In the genomic region with DNA sequence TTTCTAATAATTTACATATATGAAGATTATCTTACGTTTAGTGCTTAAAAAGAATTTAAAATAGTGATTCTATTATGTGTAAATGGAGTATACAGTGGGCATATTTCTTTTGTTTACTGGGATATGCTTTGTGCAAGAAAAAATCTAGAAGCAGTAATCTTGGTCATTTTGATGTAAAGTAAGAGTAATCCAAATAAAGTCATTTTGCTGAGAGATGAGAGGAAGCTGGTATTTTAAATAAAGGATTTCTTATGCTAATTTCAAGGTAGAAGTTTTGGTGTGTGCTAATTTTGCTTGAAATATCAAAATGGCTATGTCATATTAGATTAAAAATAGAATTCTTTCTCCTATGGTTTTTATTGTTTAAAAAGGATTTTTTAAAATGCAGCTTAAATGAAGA, we compare ENCODE assay signal across 16 cellular contexts.
DNase-seq lines count a peak whose midpoint lies in the region; ATAC-seq, FAIRE-seq and TF ChIP-seq lines count a peak whose summit lies in the region.
"Had no signal": no experiment of that assay in that cellular context is flagged by ENCODE, and none has a peak within 500 bp of the region (broad histone marks: within the 10 kb centered on the region; RNA-seq: fewer than 3 reads in every experiment).

No MANE protein-coding gene starts in this region.

- H3K27ac ChIP-seq in left ventricle myocardium inferior (replicated peaks) (peak overlapping the region; percentile 73), endothelial cell of umbilical vein (ENCODE audit: insufficient read depth, low read depth, low read length) (no peak overlapping the region), psoas muscle (peak overlapping the region; percentile 79), uterus (peak overlapping the region; percentile 86 to 96)
- H3K27ac ChIP-seq: C4-2B had no signal

- no peak overlapping the region for H3K4me3 ChIP-seq in left ventricle myocardium inferior
- H3K4me3 ChIP-seq in endothelial cell of umbilical vein (replicated peaks in 1 of 3; ENCODE audit: insufficient read depth in 1 of 3, low read depth in 1 of 3, low read length in 3 of 3) = no peak overlapping the region
- peak overlapping the region; percentile 57 for H3K4me3 ChIP-seq in psoas muscle
- H3K4me3 ChIP-seq in uterus = no peak overlapping the region

- TF ChIP-seq CTCF in left ventricle myocardium inferior (IDR thresholded peaks at IDR 0.05; ENCODE audit: borderline replicate concordance) (no peak), endothelial cell of umbilical vein (IDR thresholded peaks at IDR 0.05; ENCODE audit: extremely low read depth in 1 of 2, insufficient read depth in 1 of 2, low read depth in 1 of 2, low read length in 2 of 2) (no peak), psoas muscle (IDR thresholded peaks at IDR 0.05) (no peak), uterus (IDR thresholded peaks at IDR 0.05) (no peak)

- DNase-seq in left ventricle myocardium inferior (no peak), Right ventricle myocardium superior (no peak), endothelial cell of umbilical vein (ENCODE audit: low read depth, low spot score) (peak; percentile 14), psoas muscle (no peak), uterus (no peak), posterior vena cava (ENCODE audit: low spot score) (no peak)
- DNase-seq: COR-L47, Karpas-422, NCI-H1417 treated with DMSO at 0.1 percent for 48 hours, NCI-H2029 treated with DMSO at 0.1 percent for 48 hours, NCI-H524 had no signal

- 65 to 89% (median 66%) methylated on average over 1 of the region's 1 CpG for WGBS in psoas muscle, 3 donors

- H2AFZ ChIP-seq in endothelial cell of umbilical vein (ENCODE audit: low read depth, low read length) = peak overlapping the region; percentile 76

- POLR2A ChIA-PET in endothelial cell of umbilical vein (lab: Charles Lee) = no interaction called here

- H3K4me2 ChIP-seq in endothelial cell of umbilical vein (ENCODE audit: insufficient read depth, low read length) = peak overlapping the region; percentile 96

- H3K9me1 ChIP-seq in endothelial cell of umbilical vein (replicated peaks; ENCODE audit: control insufficient read depth, extremely low read depth, insufficient read depth, low read length) = no peaks in the 10 kb centered on the region

- H3K27me3 ChIP-seq in left ventricle myocardium inferior (ENCODE audit: low read depth) (no peaks in the 10 kb centered on the region), endothelial cell of umbilical vein (ENCODE audit: control insufficient read depth in 2 of 2, insufficient read depth in 2 of 2, low read length in 2 of 2) (no peaks in the 10 kb centered on the region), psoas muscle (ENCODE audit: insufficient read depth in 3 of 3, low read length in 2 of 3) (no peaks in the 10 kb centered on the region), uterus (no peaks in the 10 kb centered on the region)

- dilution Hi-C loops in endothelial cell of umbilical vein (cut with MboI; ENCODE audit: extremely low pct_ligation_motif_present, low sequenced_read_pairs) = no loop called here

- peaks cover 31% of the 10 kb centered on the region for H3K4me1 ChIP-seq in left ventricle myocardium inferior
- peaks cover 56% of the 10 kb centered on the region for H3K4me1 ChIP-seq in endothelial cell of umbilical vein (ENCODE audit: control insufficient read depth, extremely low read depth, insufficient read depth, low read length)
- peaks cover 20% of the 10 kb centered on the region for H3K4me1 ChIP-seq in psoas muscle
- H3K4me1 ChIP-seq in uterus = peaks cover 0 to 9% of the 10 kb centered on the region in 2 donors

- no peak for TF ChIP-seq POLR2A in endothelial cell of umbilical vein (IDR thresholded peaks at IDR 0.05; ENCODE audit: low read depth, low read length)
- TF ChIP-seq POLR2A in uterus (IDR thresholded peaks at IDR 0.05) = no peak

- no peaks in the 10 kb centered on the region for H4K20me1 ChIP-seq in endothelial cell of umbilical vein (replicated peaks; ENCODE audit: control insufficient read depth, extremely low read depth, insufficient read depth, low read length)

- CTCF ChIA-PET in endothelial cell of umbilical vein (lab: Charles Lee) = interaction anchor here (0.8 to 1.3 kb wide), 3 partner anchors 10 to 222 kb away, joined by 3 to 4 read pairs (median 4); no protein-coding TSS in a partner anchor

- H3K9me3 ChIP-seq in left ventricle myocardium inferior (replicated peaks) (no peaks in the 10 kb centered on the region), endothelial cell of umbilical vein (replicated peaks; ENCODE audit: control insufficient read depth, insufficient read depth, low read length) (no peaks in the 10 kb centered on the region), psoas muscle (no peaks in the 10 kb centered on the region), uterus (no peaks in the 10 kb centered on the region)

- ATAC-seq in Right ventricle myocardium superior (ENCODE audit: poor library complexity) = no peak
- no peak for ATAC-seq in psoas muscle
- no peak for ATAC-seq in HG02642 (IDR thresholded peaks at IDR 0.05; ENCODE audit: poor library complexity, unreplicated experiment)
- ATAC-seq in HG03565 (IDR thresholded peaks at IDR 0.05; ENCODE audit: unreplicated experiment) = no peak

- H3K36me3 ChIP-seq in left ventricle myocardium inferior (no peaks in the 10 kb centered on the region), endothelial cell of umbilical vein (ENCODE audit: control insufficient read depth in 2 of 2, extremely low read depth in 1 of 2, insufficient read depth in 2 of 2, low read length in 2 of 2) (no peaks in the 10 kb centered on the region), psoas muscle (ENCODE audit: insufficient read depth in 1 of 2, low read depth in 1 of 2) (no peaks in the 10 kb centered on the region), uterus (no peaks in the 10 kb centered on the region)

- H3K79me2 ChIP-seq in endothelial cell of umbilical vein (ENCODE audit: control insufficient read depth, insufficient read depth, low read length) = no peaks in the 10 kb centered on the region

- BruUV-seq in endothelial cell of umbilical vein (replicated peaks; lab: Mats Ljungman, UMichigan) = no TSS peak

- FAIRE-seq in endothelial cell of umbilical vein (lab: Jason Lieb, UNC) = no peak
- FAIRE-seq: H1, RCC 7860 had no signal

- no peak overlapping the region for H3K9ac ChIP-seq in endothelial cell of umbilical vein (replicated peaks; ENCODE audit: extremely low read depth, insufficient read depth, low read length)

- intact Hi-C loops in left ventricle myocardium inferior (cut with micrococcal nuclease) (no loop called here), Right ventricle myocardium superior (cut with DNase I) (no loop called here), endothelial cell of umbilical vein (cut with micrococcal nuclease) (loop anchor here (2.0 kb wide), 2 partner anchors 121 to 187 kb away; no protein-coding TSS in a partner anchor), psoas muscle (cut with DNase I) (loop anchor here in 1 of 2 donors (10.0 kb wide), 1 partner anchor 121 kb away; no protein-coding TSS in a partner anchor), uterus (cut with DNase I; ENCODE audit: low total_unique reads) (no loop called here), posterior vena cava (cut with DNase I) (loop anchor here in 1 of 2 donors (10.0 kb wide), 1 partner anchor 109 kb away; no protein-coding TSS in a partner anchor)

TF ChIP-seq in endothelial cell of umbilical vein, 7 proteins besides CTCF, POLR2A, EP300 and RAD21:
- no peak for TF ChIP-seq EZH2 (IDR thresholded peaks at IDR 0.05; ENCODE audit: borderline replicate concordance, low read depth, low read length, severe bottlenecking)
- no peak for TF ChIP-seq JUN (IDR thresholded peaks at IDR 0.05; ENCODE audit: borderline replicate concordance, insufficient read depth, insufficient read length, low read depth)
- TF ChIP-seq MYC (IDR thresholded peaks at IDR 0.05; ENCODE audit: low read depth, low read length) = no peak
- TF ChIP-seq, protein P1, sequence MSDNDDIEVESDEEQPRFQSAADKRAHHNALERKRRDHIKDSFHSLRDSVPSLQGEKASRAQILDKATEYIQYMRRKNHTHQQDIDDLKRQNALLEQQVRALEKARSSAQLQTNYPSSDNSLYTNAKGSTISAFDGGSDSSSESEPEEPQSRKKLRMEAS (IDR thresholded peaks at IDR 0.05; ENCODE audit: insufficient read depth, insufficient read length) = no peak
- TF ChIP-seq FOS (IDR thresholded peaks at IDR 0.05; ENCODE audit: borderline replicate concordance, insufficient read depth, low read length) = no peak
- TF ChIP-seq GATA2 (IDR thresholded peaks at IDR 0.05; ENCODE audit: insufficient read depth, insufficient read length, low read depth, low read length) = no peak
- no peak for TF ChIP-seq POLR2AphosphoS5 (IDR thresholded peaks at IDR 0.05; ENCODE audit: insufficient read depth, low read depth, low read length)
